1 cellular context compared by ENCODE assay signal in genomic region chr16:57462209-57462977, GRCh38.
TF ChIP-seq lines count a peak whose summit lies in the region.

Gene POLR2C, plus strand, starts transcription at chr16:57462679. Its CDS starts 46 bp downstream, at chr16:57462725.

TF ChIP-seq in HCT116, 20 proteins besides CTCF, POLR2A, EP300 and RAD21 (continued from another document):
- TF ChIP-seq, protein P1, sequence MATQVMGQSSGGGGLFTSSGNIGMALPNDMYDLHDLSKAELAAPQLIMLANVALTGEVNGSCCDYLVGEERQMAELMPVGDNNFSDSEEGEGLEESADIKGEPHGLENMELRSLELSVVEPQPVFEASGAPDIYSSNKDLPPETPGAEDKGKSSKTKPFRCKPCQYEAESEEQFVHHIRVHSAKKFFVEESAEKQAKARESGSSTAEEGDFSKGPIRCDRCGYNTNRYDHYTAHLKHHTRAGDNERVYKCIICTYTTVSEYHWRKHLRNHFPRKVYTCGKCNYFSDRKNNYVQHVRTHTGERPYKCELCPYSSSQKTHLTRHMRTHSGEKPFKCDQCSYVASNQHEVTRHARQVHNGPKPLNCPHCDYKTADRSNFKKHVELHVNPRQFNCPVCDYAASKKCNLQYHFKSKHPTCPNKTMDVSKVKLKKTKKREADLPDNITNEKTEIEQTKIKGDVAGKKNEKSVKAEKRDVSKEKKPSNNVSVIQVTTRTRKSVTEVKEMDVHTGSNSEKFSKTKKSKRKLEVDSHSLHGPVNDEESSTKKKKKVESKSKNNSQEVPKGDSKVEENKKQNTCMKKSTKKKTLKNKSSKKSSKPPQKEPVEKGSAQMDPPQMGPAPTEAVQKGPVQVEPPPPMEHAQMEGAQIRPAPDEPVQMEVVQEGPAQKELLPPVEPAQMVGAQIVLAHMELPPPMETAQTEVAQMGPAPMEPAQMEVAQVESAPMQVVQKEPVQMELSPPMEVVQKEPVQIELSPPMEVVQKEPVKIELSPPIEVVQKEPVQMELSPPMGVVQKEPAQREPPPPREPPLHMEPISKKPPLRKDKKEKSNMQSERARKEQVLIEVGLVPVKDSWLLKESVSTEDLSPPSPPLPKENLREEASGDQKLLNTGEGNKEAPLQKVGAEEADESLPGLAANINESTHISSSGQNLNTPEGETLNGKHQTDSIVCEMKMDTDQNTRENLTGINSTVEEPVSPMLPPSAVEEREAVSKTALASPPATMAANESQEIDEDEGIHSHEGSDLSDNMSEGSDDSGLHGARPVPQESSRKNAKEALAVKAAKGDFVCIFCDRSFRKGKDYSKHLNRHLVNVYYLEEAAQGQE (IDR thresholded peaks at IDR 0.05; ENCODE audit: low read depth) = no peak
